ENCODE assay signal across 15 cellular contexts in genomic region chr16:69942099-69942491, GRCh38. TPM values are rescaled to one million over a fixed set of nuclear protein-coding genes. Genes with fewer than 3 reads are reported as not detected.
DNase-seq lines count a peak whose midpoint lies in the region; ATAC-seq, FAIRE-seq and TF ChIP-seq lines count a peak whose summit lies in the region.
"Had no signal": no experiment of that assay in that cellular context is flagged by ENCODE, and none has a peak within 500 bp of the region (broad histone marks: within the 10 kb centered on the region; RNA-seq: fewer than 3 reads in every experiment).

No MANE protein-coding gene starts in this region.

- H2BK12ac ChIP-seq in H9 (ENCODE audit: insufficient read length, low read depth, low read length) (peak overlapping the region; percentile 25), H1 (ENCODE audit: low read depth, low read length) (peak overlapping the region; percentile 96; the same call in 1 of the 2 replicates)

- peak overlapping the region; percentile 47 to 93 (median 82); a peak in 5 of 7 replicates for H3K27ac Mint-ChIP-seq in H9
- H3K27ac Mint-ChIP-seq in progenitor cell of endocrine pancreas = peak overlapping the region; percentile 52
- H3K27ac Mint-ChIP-seq in stimulated activated naive B cell treated with anti-CD40 and anti-IgM and Interleukin-4, amounts not matched to agents 10 μg/mL and 1 μg/mL and 100 μg/mL, for 72 hours = no peak overlapping the region

- no peaks in the 10 kb centered on the region for H3K27me3 ChIP-seq in BLaER1 treated with 17β-estradiol and CSF1 and Interleukin-3, amounts not matched to agents 10 nM and 100 nM
- H3K27me3 ChIP-seq in H9 (ENCODE audit: insufficient read depth, low read length) (no peaks in the 10 kb centered on the region), H1 (replicated peaks in 1 of 4; ENCODE audit: control insufficient read depth in 3 of 4, extremely low read depth in 1 of 4, insufficient read depth in 3 of 4, low read length in 3 of 4) (no peaks in the 10 kb centered on the region)

- no peak overlapping the region for H2AFZ ChIP-seq in H9 (ENCODE audit: low read length)
- H2AFZ ChIP-seq in H1 (ENCODE audit: low read length) = no peak overlapping the region

- peak overlapping the region in 4 of 11 experiments; percentile 28 to 55 (median 47); a peak in 5 of 22 replicates for H3K27ac ChIP-seq in BLaER1 treated with 17β-estradiol and CSF1 and Interleukin-3, amounts not matched to agents 10 nM and 100 nM
- H3K27ac ChIP-seq in H9 (ENCODE audit: insufficient read length, low read depth, low read length) (no peak overlapping the region), H1 (ENCODE audit: low read depth, low read length) (peak overlapping the region; percentile 35; the same call in 1 of the 2 replicates)

- no peak overlapping the region for H3K23ac ChIP-seq in H9 (ENCODE audit: insufficient read length, low read depth, low read length)
- H3K23ac ChIP-seq in H1 (ENCODE audit: insufficient read length) = no peak overlapping the region

- no peak for FAIRE-seq in H1 (lab: Jason Lieb, UNC)

- TF ChIP-seq RAD21 in H1 (IDR thresholded peaks at IDR 0.05 in 1 of 2, conservative IDR thresholded peaks at IDR 0.05 in 1 of 2; ENCODE audit: low read depth in 2 of 2, low read length in 2 of 2) = no peak

- H3K9me3 ChIP-seq in BLaER1 treated with 17β-estradiol and CSF1 and Interleukin-3, amounts not matched to agents 10 nM and 100 nM (replicated peaks in 1 of 11) = no peaks in the 10 kb centered on the region
- H3K9me3 ChIP-seq in H9 (ENCODE audit: control insufficient read depth, low read depth, low read length) = no peaks in the 10 kb centered on the region
- H3K9me3 ChIP-seq in H1 (ENCODE audit: insufficient read depth in 2 of 2, low read depth in 1 of 2, low read length in 1 of 2) = no peaks in the 10 kb centered on the region

- H3K36me3 Mint-ChIP-seq in H9 (ENCODE audit: insufficient read depth in 1 of 3, low read depth in 3 of 3) (peaks cover 5 to 21% (median 15%) of the 10 kb centered on the region in 3 experiments; a peak in 6 of 7 replicates), progenitor cell of endocrine pancreas (ENCODE audit: insufficient read depth) (peaks cover 4% of the 10 kb centered on the region)
- peaks cover 24 to 36% of the 10 kb centered on the region in 2 donors for H3K36me3 Mint-ChIP-seq in stimulated activated naive B cell treated with anti-CD40 and anti-IgM and Interleukin-4, amounts not matched to agents 10 μg/mL and 1 μg/mL and 100 μg/mL, for 72 hours

- CTCF ChIA-PET in H1 (lab: Charles Lee; ENCODE audit: partially characterized antibody) = interaction anchor here (0.6 to 5.8 kb wide), 6 partner anchors 9 to 410 kb away, joined by 3 to 44 read pairs (median 4); partner anchors contain the start of gene NOB1

- H3K4me3 ChIP-seq in BLaER1 treated with 17β-estradiol and CSF1 and Interleukin-3, amounts not matched to agents 10 nM and 100 nM = no peak overlapping the region
- H3K4me3 ChIP-seq in H1 (ENCODE audit: extremely low read depth in 1 of 4, insufficient read depth in 2 of 4, low read depth in 3 of 4, low read length in 4 of 4) = no peak overlapping the region

- no peak overlapping the region for H3K18ac ChIP-seq in H9 (ENCODE audit: insufficient read length, low read depth, low read length)
- no peak overlapping the region; the same call in 1 of the 2 replicates for H3K18ac ChIP-seq in H1 (ENCODE audit: extremely low read depth, low read length)

- no peaks in the 10 kb centered on the region for H3K27me3 Mint-ChIP-seq in H9 (ENCODE audit: low read depth)
- H3K27me3 Mint-ChIP-seq in progenitor cell of endocrine pancreas = no peaks in the 10 kb centered on the region
- no peaks in the 10 kb centered on the region for H3K27me3 Mint-ChIP-seq in stimulated activated naive B cell treated with anti-CD40 and anti-IgM and Interleukin-4, amounts not matched to agents 10 μg/mL and 1 μg/mL and 100 μg/mL, for 72 hours

- no peak for ATAC-seq in stimulated activated naive B cell treated with anti-CD40 and anti-IgM and Interleukin-4, amounts not matched to agents 10 μg/mL and 1 μg/mL and 100 μg/mL, for 72 hours (replicated peaks)
- ATAC-seq in HG03095 (IDR thresholded peaks at IDR 0.05; ENCODE audit: unreplicated experiment) = no peak
- ATAC-seq: PC-3 had no signal

- no peak overlapping the region for H2BK120ac ChIP-seq in H9 (ENCODE audit: low read depth, low read length, poor library complexity, severe bottlenecking)
- no peak overlapping the region for H2BK120ac ChIP-seq in H1 (replicated peaks; ENCODE audit: low read depth, low read length)

- H3K9me3 Mint-ChIP-seq in H9 = no peaks in the 10 kb centered on the region; a peak in 1 of 5 replicates
- no peaks in the 10 kb centered on the region for H3K9me3 Mint-ChIP-seq in progenitor cell of endocrine pancreas (ENCODE audit: low read depth)
- H3K9me3 Mint-ChIP-seq in stimulated activated naive B cell treated with anti-CD40 and anti-IgM and Interleukin-4, amounts not matched to agents 10 μg/mL and 1 μg/mL and 100 μg/mL, for 72 hours = no peaks in the 10 kb centered on the region

- no CpG with 5 or more reads among the region's 11 CpGs for WGBS in H9 (ENCODE audit: extremely low coverage, insufficient read length, low lambda C conversion rate)
- WGBS in H1 (ENCODE audit: extremely low coverage in 1 of 2, insufficient coverage in 1 of 2, insufficient read length in 1 of 2, insufficient replicate concordance in 2 of 2, low coverage in 1 of 2, low lambda C conversion rate in 2 of 2, missing lambda C conversion rate in 1 of 2), 2 experiments = 87% methylated on average over 11 of the region's 11 CpGs; no CpG with 5 or more reads in 1 of the 2 experiments

- DNase-seq in H9 (no peak), H1 (ENCODE audit: low read depth in 1 of 2, low spot score in 2 of 2) (no peak), progenitor cell of endocrine pancreas (ENCODE audit: low spot score, unreplicated experiment) (no peak), NAMALWA (ENCODE audit: low spot score) (no peak), activated gamma-delta T cell treated with Interleukin-2 at 50 U/mL for 16 hours (no peak)
- DNase-seq in stimulated activated naive B cell treated with anti-CD40 and anti-IgM and Interleukin-4, amounts not matched to agents 10 μg/mL and 1 μg/mL and 100 μg/mL, for 72 hours = no peak
- DNase-seq: C1 segment of cervical spinal cord, HCEC 1CT, MM.1S, NCI-H1105 treated with DMSO at 0.1 percent for 48 hours, NCI-H2029, NCI-H524, PC-3 had no signal

- TF ChIP-seq CTCF in H9 (conservative IDR thresholded peaks at IDR 0.05) (no peak), H1 (IDR thresholded peaks at IDR 0.05; ENCODE audit: control extremely low read depth in 1 of 3, insufficient read depth in 1 of 3, low read depth in 1 of 3, low read length in 3 of 3) (no peak), progenitor cell of endocrine pancreas (IDR thresholded peaks at IDR 0.05; ENCODE audit: unreplicated experiment) (no peak)

- peaks cover 0 to 39% (median 25%) of the 10 kb centered on the region in 10 experiments; a peak in 14 of 20 replicates for H3K4me1 ChIP-seq in BLaER1 treated with 17β-estradiol and CSF1 and Interleukin-3, amounts not matched to agents 10 nM and 100 nM
- H3K4me1 ChIP-seq in H9 (ENCODE audit: insufficient read depth, low read length) (no peaks in the 10 kb centered on the region; the same call in 1 of the 2 replicates), H1 (replicated peaks in 1 of 4; ENCODE audit: control insufficient read depth in 3 of 4, insufficient read depth in 4 of 4, low read length in 3 of 4) (peaks cover 0 to 6% (median 1%) of the 10 kb centered on the region in 4 experiments; a peak in 3 of 7 replicates)

- H2BK15ac ChIP-seq in H9 (ENCODE audit: low read depth, low read length) = no peak overlapping the region
- peak overlapping the region; percentile 72; the same call in 1 of the 2 replicates for H2BK15ac ChIP-seq in H1 (ENCODE audit: low read length)

- H4K5ac ChIP-seq in H9 (ENCODE audit: insufficient read length, low read depth, low read length) (no peak overlapping the region), H1 (ENCODE audit: insufficient read length, low read depth, low read length) (no peak overlapping the region)

- no peaks in the 10 kb centered on the region for H3K23me2 ChIP-seq in H9 (ENCODE audit: insufficient read length, low read depth, low read length, poor library complexity, severe bottlenecking)
- no peaks in the 10 kb centered on the region; the same call in 1 of the 2 replicates for H3K23me2 ChIP-seq in H1 (ENCODE audit: low read depth, low read length)

- H3K9ac ChIP-seq in BLaER1 treated with 17β-estradiol and CSF1 and Interleukin-3, amounts not matched to agents 10 nM and 100 nM = peak overlapping the region in 1 of 11 experiments; percentile 32; a peak in 2 of 22 replicates
- H3K9ac ChIP-seq in H9 (ENCODE audit: extremely low read depth, insufficient read length, low read length) (no peak overlapping the region), H1 (replicated peaks in 1 of 4; ENCODE audit: extremely low read depth in 1 of 4, low read depth in 3 of 4, low read length in 3 of 4) (no peak overlapping the region; a peak in 1 of 7 replicates)

- H3K14ac ChIP-seq in H9 (ENCODE audit: insufficient read depth, low read length) (no peak overlapping the region), H1 (ENCODE audit: insufficient read length) (no peak overlapping the region)

- H3K56ac ChIP-seq in H9 (ENCODE audit: insufficient read length, low read depth, low read length) (no peak overlapping the region), H1 (replicated peaks; ENCODE audit: insufficient read length, low read depth, low read length) (no peak overlapping the region)

- H2BK5ac ChIP-seq in H9 (ENCODE audit: insufficient read length, low read length) (no peak overlapping the region), H1 (ENCODE audit: low read depth, low read length) (0 out of 2 replicates have a peak overlapping the region, but pooled peaks have one; percentile 77)

- H3K79me1 ChIP-seq in H9 (ENCODE audit: insufficient read depth, low read depth, low read length, poor library complexity, severe bottlenecking) (no peaks in the 10 kb centered on the region), H1 (ENCODE audit: low read depth, low read length) (no peaks in the 10 kb centered on the region; the same call in 1 of the 2 replicates)

- H3T11ph ChIP-seq in H9 (ENCODE audit: low read length) = no peak overlapping the region

- peak overlapping the region; percentile 26 for H2BK20ac ChIP-seq in H9 (ENCODE audit: low read depth, low read length, poor library complexity, severe bottlenecking)
- H2BK20ac ChIP-seq in H1 (ENCODE audit: low read length) = no peak overlapping the region; the same call in 1 of the 2 replicates

- peak overlapping the region in 8 of 11 experiments; percentile 15 to 70 (median 52); a peak in 14 of 22 replicates for H3K4me2 ChIP-seq in BLaER1 treated with 17β-estradiol and CSF1 and Interleukin-3, amounts not matched to agents 10 nM and 100 nM
- no peak overlapping the region for H3K4me2 ChIP-seq in H9 (ENCODE audit: insufficient read depth, insufficient read length, low read length)
- H3K4me2 ChIP-seq in H1 (ENCODE audit: insufficient read depth in 1 of 2, low read depth in 2 of 2, low read length in 2 of 2) = no peak overlapping the region

- no peak overlapping the region for H3K4me3 Mint-ChIP-seq in H9
- no peak overlapping the region for H3K4me3 Mint-ChIP-seq in progenitor cell of endocrine pancreas (ENCODE audit: low read depth)
- no peak overlapping the region for H3K4me3 Mint-ChIP-seq in stimulated activated naive B cell treated with anti-CD40 and anti-IgM and Interleukin-4, amounts not matched to agents 10 μg/mL and 1 μg/mL and 100 μg/mL, for 72 hours

- no peaks in the 10 kb centered on the region for H3K79me2 ChIP-seq in H9 (ENCODE audit: insufficient read depth, low read length)
- no peaks in the 10 kb centered on the region for H3K79me2 ChIP-seq in H1 (ENCODE audit: control insufficient read depth in 1 of 2, insufficient read depth in 2 of 2, low read length in 2 of 2)

- H3K4me1 Mint-ChIP-seq in H9 = peaks cover 14% of the 10 kb centered on the region in 2 experiments
- peaks cover 2% of the 10 kb centered on the region for H3K4me1 Mint-ChIP-seq in progenitor cell of endocrine pancreas (ENCODE audit: low read depth)
- no peaks in the 10 kb centered on the region for H3K4me1 Mint-ChIP-seq in stimulated activated naive B cell treated with anti-CD40 and anti-IgM and Interleukin-4, amounts not matched to agents 10 μg/mL and 1 μg/mL and 100 μg/mL, for 72 hours

- H4K20me1 ChIP-seq in BLaER1 treated with 17β-estradiol and CSF1 and Interleukin-3, amounts not matched to agents 10 nM and 100 nM = peaks cover 0 to 28% (median 0%) of the 10 kb centered on the region in 11 experiments; a peak in 5 of 22 replicates
- H4K20me1 ChIP-seq in H9 (ENCODE audit: control insufficient read depth, insufficient read depth, insufficient read length) = no peaks in the 10 kb centered on the region
- H4K20me1 ChIP-seq in H1 (replicated peaks in 1 of 2; ENCODE audit: control insufficient read depth in 1 of 2, insufficient read depth in 2 of 2, low read length in 2 of 2) = no peaks in the 10 kb centered on the region

- no peak for TF ChIP-seq EP300 in H1 (IDR thresholded peaks at IDR 0.05; ENCODE audit: borderline replicate concordance in 1 of 2, low read depth in 2 of 2, low read length in 2 of 2)

- TF ChIP-seq POLR2A in H1 (IDR thresholded peaks at IDR 0.05; ENCODE audit: control extremely low read depth in 1 of 2, low read depth in 2 of 2, low read length in 2 of 2) = no peak

- H3K4ac ChIP-seq in H9 (ENCODE audit: low read depth, low read length) (no peak overlapping the region), H1 (replicated peaks; ENCODE audit: insufficient read length, low read depth, low read length) (no peak overlapping the region)

- H2AK5ac ChIP-seq in H9 (ENCODE audit: insufficient read length, low read length) (no peak overlapping the region), H1 (ENCODE audit: low read depth, low read length) (peak overlapping the region; percentile 90; the same call in 1 of the 2 replicates)

- no peak overlapping the region for H4K8ac ChIP-seq in H9 (replicated peaks; ENCODE audit: insufficient read length, low read depth, low read length)
- no peak overlapping the region; the same call in 1 of the 2 replicates for H4K8ac ChIP-seq in H1 (ENCODE audit: extremely low read depth, insufficient read depth, low read length)

- peak overlapping the region; percentile 80 for H4K91ac ChIP-seq in H9 (ENCODE audit: insufficient read length, low read depth, low read length)
- no peak overlapping the region for H4K91ac ChIP-seq in H1 (replicated peaks; ENCODE audit: insufficient read length, low read length)

- POLR2A ChIA-PET in H1 (lab: Charles Lee; ENCODE audit: partially characterized antibody) = interaction anchor here (1.3 kb wide), 1 partner anchor 12 kb away, joined by 3 read pairs; no protein-coding TSS in a partner anchor

- H3K36me3 ChIP-seq in BLaER1 treated with 17β-estradiol and CSF1 and Interleukin-3, amounts not matched to agents 10 nM and 100 nM = peaks cover 37 to 62% (median 45%) of the 10 kb centered on the region in 11 experiments
- peaks cover 0 to 13% (median 4%) of the 10 kb centered on the region in 4 experiments; a peak in 3 of 8 replicates for H3K36me3 ChIP-seq in H1 (ENCODE audit: control insufficient read depth in 2 of 4, insufficient read depth in 4 of 4, low read length in 3 of 4)

RNA-seq across cellular contexts. Expression of gene CLEC18A, which starts 9.0 kb away (rescaled TPM):
- total RNA-seq in H9 (2021) (0.75 and 1.6 TPM in 2 replicates), progenitor cell of endocrine pancreas (3.4 and 4.1 TPM in 2 replicates)
- total RNA-seq in H1 (2021; fragmentation: NEBNext Ultra II Directional; extraction: Animal tissue kit (Norgen Biotek cat#: 25700)) = 0.92 and 1.4 TPM in 2 replicates
- 1.3 and 1.9 TPM in 2 replicates for polyA plus RNA-seq in H1 (2011; rRNA removed)
- 1.5 TPM for polyA plus RNA-seq in H1 (2011; cell fraction: cytosol; rRNA removed)
- polyA plus RNA-seq in H1 (2011; cell fraction: nucleus; rRNA removed) = 7.4 TPM
- polyA plus RNA-seq in H1 (2012, experiment 1 of 2) = 0.80 to 1.1 TPM (median 0.95 TPM) in 4 replicates
- 0.87 TPM for polyA plus RNA-seq in H1 (2012, experiment 2 of 2)
- 0.57 TPM for polyA plus RNA-seq in H1 (2013, experiment 1 of 2)
- polyA plus RNA-seq in H1 (2013, experiment 2 of 2) = 0.48 TPM
- 0.59 and 3.2 TPM in 2 replicates for polyA minus RNA-seq in H1 (2011; rRNA and poly(A)+ RNA removed)
- polyA minus RNA-seq in H1 (2011; cell fraction: cytosol; rRNA and poly(A)+ RNA removed) = 2.3 TPM
- 2.3 TPM for polyA minus RNA-seq in H1 (2011; cell fraction: nucleus; rRNA and poly(A)+ RNA removed)

Comparison
In these comparisons a context has a peak if more than half of its experiments do, and no peak if none do; other contexts are left out.
1. H3K4me2 ChIP-seq: peak in BLaER1 treated with 17β-estradiol and CSF1 and Interleukin-3, amounts not matched to agents 10 nM and 100 nM (8 of 11); none in H9 (single experiment) and H1 (0 of 2).